In the genomic region with DNA sequence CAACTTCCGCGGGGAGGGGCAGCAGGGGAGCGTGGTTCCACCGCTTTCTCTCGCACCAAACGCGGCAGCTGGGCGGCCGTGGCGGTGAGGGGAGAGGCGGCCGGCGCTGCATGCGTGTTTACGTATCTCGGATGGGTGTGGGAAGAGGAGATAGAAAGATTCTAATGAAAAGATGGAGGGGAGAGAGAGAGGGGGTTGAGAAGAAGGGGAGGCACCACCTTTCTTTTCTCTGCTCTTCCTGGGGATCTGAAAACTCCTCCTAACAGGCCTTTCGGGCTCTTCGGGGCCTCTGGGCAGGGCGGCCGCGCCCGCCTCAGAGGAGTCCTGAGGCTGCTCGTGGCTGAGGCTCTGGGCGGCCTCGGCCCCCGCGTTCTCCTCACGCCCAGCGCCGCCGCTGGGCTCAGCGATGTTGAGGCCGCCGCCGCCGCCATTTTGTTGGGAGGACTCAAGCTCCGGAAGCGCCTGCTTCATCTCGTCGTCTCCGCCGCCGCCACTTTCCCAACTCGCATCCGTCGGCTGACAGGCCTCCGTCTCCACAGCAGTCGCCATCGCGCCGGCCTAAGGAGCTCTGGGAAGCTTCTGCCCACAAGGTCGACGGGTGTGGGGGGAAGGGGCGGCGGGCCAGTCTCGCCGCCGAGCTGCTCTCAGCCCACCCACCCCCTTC, we compare ENCODE assay signal across 1 cellular context.
TF ChIP-seq lines count a peak whose summit lies in the region.

No MANE protein-coding gene starts in this region.

TF ChIP-seq in HepG2, 621 proteins besides CTCF, POLR2A, EP300 and RAD21 (continued from another document and continues in another):
- TF ChIP-seq FOXP1 (IDR thresholded peaks at IDR 0.05) (no peak), FOXP1 (CRISPR knock-in tag; IDR thresholded peaks at IDR 0.05) (no peak), NFIB (CRISPR knock-in tag; IDR thresholded peaks at IDR 0.05; ENCODE audit: borderline replicate concordance) (no peak), ZFYVE20 (CRISPR knock-in tag; IDR thresholded peaks at IDR 0.05; ENCODE audit: borderline replicate concordance, low read depth) (no peak; the same call in 1 of the 2 replicates), CBX1 (IDR thresholded peaks at IDR 0.05; ENCODE audit: low read depth) (no peak), HDAC6 (IDR thresholded peaks at IDR 0.05; ENCODE audit: low read depth, low read length) (no peak), KLF15 (CRISPR knock-in tag; IDR thresholded peaks at IDR 0.05; ENCODE audit: borderline replicate concordance) (no peak), DBP (CRISPR knock-in tag; IDR thresholded peaks at IDR 0.05; ENCODE audit: not compliant biosample characterization) (no peak), KDM2A (CRISPR knock-in tag; IDR thresholded peaks at IDR 0.05; ENCODE audit: borderline replicate concordance, low read depth) (peak; percentile 83; the same call in 1 of the 2 replicates), ZNF841 (CRISPR knock-in tag; IDR thresholded peaks at IDR 0.05; ENCODE audit: borderline replicate concordance) (no peak), CHD4 (IDR thresholded peaks at IDR 0.05; ENCODE audit: borderline replicate concordance, low read length) (no peak), ZNF772 (CRISPR knock-in tag; IDR thresholded peaks at IDR 0.05) (peak; percentile 40; the same call in 1 of the 2 replicates), ZNF747 (CRISPR knock-in tag; IDR thresholded peaks at IDR 0.05; ENCODE audit: borderline replicate concordance) (0 out of 2 replicates have a peak, but pooled peaks have one; percentile 2), ZKSCAN8 (CRISPR knock-in tag; IDR thresholded peaks at IDR 0.05; ENCODE audit: borderline replicate concordance) (no peak), AGO2 (optimal IDR thresholded peaks at IDR 0.05; ENCODE audit: low read depth, low read length) (peak; percentile 97), SYNCRIP (IDR thresholded peaks at IDR 0.05; ENCODE audit: insufficient read depth, low read depth, low read length) (no peak), ZNF264 (CRISPR knock-in tag; IDR thresholded peaks at IDR 0.05) (no peak), RBM22 (optimal IDR thresholded peaks at IDR 0.05; ENCODE audit: low read length) (peak; percentile 15), HOMEZ (CRISPR knock-in tag; IDR thresholded peaks at IDR 0.05; ENCODE audit: low read depth) (no peak), ZFP37 (CRISPR knock-in tag; IDR thresholded peaks at IDR 0.05; ENCODE audit: borderline replicate concordance) (no peak), AGO1 (IDR thresholded peaks at IDR 0.05; ENCODE audit: low read depth, low read length, poor library complexity, severe bottlenecking) (no peak), ZNF879 (CRISPR knock-in tag; IDR thresholded peaks at IDR 0.05) (peak; percentile 18; the same call in 1 of the 2 replicates), ZNF513 (CRISPR knock-in tag; conservative IDR thresholded peaks at IDR 0.05) (no peak), MAFG (CRISPR knock-in tag; IDR thresholded peaks at IDR 0.05) (no peak), ZNF224 (CRISPR knock-in tag; IDR thresholded peaks at IDR 0.05) (no peak), ZNF816 (CRISPR knock-in tag; IDR thresholded peaks at IDR 0.05; ENCODE audit: borderline replicate concordance) (no peak), SMAD9 (CRISPR knock-in tag; IDR thresholded peaks at IDR 0.05) (no peak), IKZF4 (CRISPR knock-in tag; IDR thresholded peaks at IDR 0.05; ENCODE audit: borderline replicate concordance, low read depth, not compliant biosample characterization) (no peak), NFE2 (CRISPR knock-in tag; IDR thresholded peaks at IDR 0.05) (no peak), ZSCAN9 (CRISPR knock-in tag; IDR thresholded peaks at IDR 0.05; ENCODE audit: borderline replicate concordance) (no peak), MYC (CRISPR knock-in tag; IDR thresholded peaks at IDR 0.05; ENCODE audit: borderline replicate concordance) (no peak; the same call in 1 of the 2 replicates), ZNF326 (CRISPR knock-in tag; IDR thresholded peaks at IDR 0.05; ENCODE audit: borderline replicate concordance) (no peak), ZBTB46 (CRISPR knock-in tag; IDR thresholded peaks at IDR 0.05; ENCODE audit: borderline replicate concordance) (no peak), MXD4 (CRISPR knock-in tag; IDR thresholded peaks at IDR 0.05) (peak; percentile 47), IRX3 (CRISPR knock-in tag; IDR thresholded peaks at IDR 0.05; ENCODE audit: borderline replicate concordance, low read depth) (no peak), ZFX (CRISPR knock-in tag; IDR thresholded peaks at IDR 0.05; ENCODE audit: low read depth) (peak; percentile 87), ZNF451 (CRISPR knock-in tag; IDR thresholded peaks at IDR 0.05) (no peak), RFXAP (CRISPR knock-in tag; IDR thresholded peaks at IDR 0.05; ENCODE audit: borderline replicate concordance) (no peak), ZNF143 (CRISPR knock-in tag; IDR thresholded peaks at IDR 0.05) (no peak), ZNF687 (CRISPR knock-in tag; IDR thresholded peaks at IDR 0.05) (peak; percentile 96), CBX2 (IDR thresholded peaks at IDR 0.05; ENCODE audit: low read depth, low read length) (no peak), CBX2 (CRISPR knock-in tag; IDR thresholded peaks at IDR 0.05; ENCODE audit: low read depth) (no peak), ZNF792 (CRISPR knock-in tag; IDR thresholded peaks at IDR 0.05) (no peak)
- TF ChIP-seq, protein P1, sequence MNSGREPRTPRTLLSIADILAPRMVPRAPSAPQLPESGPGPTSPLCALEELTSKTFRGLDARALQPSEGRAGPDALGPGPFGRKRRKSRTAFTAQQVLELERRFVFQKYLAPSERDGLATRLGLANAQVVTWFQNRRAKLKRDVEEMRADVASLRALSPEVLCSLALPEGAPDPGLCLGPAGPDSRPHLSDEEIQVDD (CRISPR knock-in tag; IDR thresholded peaks at IDR 0.05; ENCODE audit: borderline replicate concordance): no peak
- TF ChIP-seq, protein P2, sequence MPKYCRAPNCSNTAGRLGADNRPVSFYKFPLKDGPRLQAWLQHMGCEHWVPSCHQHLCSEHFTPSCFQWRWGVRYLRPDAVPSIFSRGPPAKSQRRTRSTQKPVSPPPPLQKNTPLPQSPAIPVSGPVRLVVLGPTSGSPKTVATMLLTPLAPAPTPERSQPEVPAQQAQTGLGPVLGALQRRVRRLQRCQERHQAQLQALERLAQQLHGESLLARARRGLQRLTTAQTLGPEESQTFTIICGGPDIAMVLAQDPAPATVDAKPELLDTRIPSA (CRISPR knock-in tag; IDR thresholded peaks at IDR 0.05; ENCODE audit: borderline replicate concordance): peak; percentile 61; the same call in 1 of the 2 replicates
- TF ChIP-seq, protein P3, sequence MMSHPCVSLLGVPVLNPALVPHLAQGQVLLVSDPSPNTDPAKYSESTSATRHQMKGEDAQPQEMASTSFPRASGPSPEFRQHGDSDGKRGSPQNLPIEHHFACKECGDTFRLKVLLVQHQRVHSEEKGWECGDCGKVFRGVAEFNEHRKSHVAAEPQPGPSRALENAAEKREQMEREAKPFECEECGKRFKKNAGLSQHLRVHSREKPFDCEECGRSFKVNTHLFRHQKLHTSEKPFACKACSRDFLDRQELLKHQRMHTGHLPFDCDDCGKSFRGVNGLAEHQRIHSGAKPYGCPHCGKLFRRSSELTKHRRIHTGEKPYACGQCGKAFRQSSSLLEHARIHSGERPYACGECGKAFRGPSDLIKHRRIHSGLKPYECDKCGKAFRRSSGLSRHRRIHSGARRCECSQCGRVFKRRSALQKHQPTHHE (CRISPR knock-in tag; IDR thresholded peaks at IDR 0.05; ENCODE audit: borderline replicate concordance): no peak
